In the genomic region with DNA sequence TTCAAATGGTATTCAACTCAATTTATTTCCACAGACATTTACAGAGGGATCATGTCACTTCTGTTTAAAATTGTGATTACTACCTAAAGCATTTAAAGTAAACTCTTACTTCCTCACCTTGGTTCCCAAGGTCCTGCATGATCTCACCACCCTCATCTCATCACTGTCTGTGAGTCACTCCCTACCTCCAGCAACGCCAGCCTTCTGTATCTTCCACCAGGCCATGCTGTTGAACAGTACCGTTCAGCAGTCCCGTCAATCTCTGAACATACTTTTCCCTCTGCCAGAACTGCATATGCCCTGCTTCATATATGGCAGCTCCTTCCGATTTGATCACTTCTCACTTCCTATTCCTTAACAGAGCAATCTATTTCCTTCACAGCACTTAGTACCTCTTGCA, we compare ENCODE assay signal across 14 cellular contexts. TPM values are rescaled to one million over a fixed set of nuclear protein-coding genes. Genes with fewer than 3 reads are reported as not detected.
DNase-seq lines count a peak whose midpoint lies in the region; ATAC-seq and TF ChIP-seq lines count a peak whose summit lies in the region.
"Had no signal": no experiment of that assay in that cellular context is flagged by ENCODE, and none has a peak within 500 bp of the region (broad histone marks: within the 10 kb centered on the region; RNA-seq: fewer than 3 reads in every experiment).

No MANE protein-coding gene starts in this region.

- no peak for TF ChIP-seq CTCF in IMR-90 (conservative IDR thresholded peaks at IDR 0.05; ENCODE audit: low read depth, low read length)
- no peak for TF ChIP-seq CTCF in astrocyte of the spinal cord (IDR thresholded peaks at IDR 0.05; ENCODE audit: low read depth, low read length)

- no peak overlapping the region for H3K14ac ChIP-seq in IMR-90 (replicated peaks; ENCODE audit: low read depth, low read length)

- peak overlapping the region; percentile 21 to 97 (median 57) for H3K27ac Mint-ChIP-seq in naive thymus-derived CD8-positive, alpha-beta T cell

- peaks cover 8% of the 10 kb centered on the region; the same call in 1 of the 2 replicates for H4K20me1 ChIP-seq in IMR-90 (ENCODE audit: insufficient read depth, low read length)

- no peaks in the 10 kb centered on the region for H3K9me3 ChIP-seq in IMR-90 (ENCODE audit: control insufficient read depth, insufficient read depth, low read length)
- H3K9me3 ChIP-seq: left lung, right atrium auricular region had no signal

- no peak overlapping the region for H3K4me3 ChIP-seq in IMR-90 (ENCODE audit: insufficient read depth, low read depth, low read length)
- H3K4me3 ChIP-seq in astrocyte of the spinal cord (ENCODE audit: low read depth, low read length), result no peak overlapping the region
- H3K4me3 ChIP-seq: right atrium auricular region had no signal

- no peaks in the 10 kb centered on the region for H3K9me3 Mint-ChIP-seq in naive thymus-derived CD8-positive, alpha-beta T cell

- BruUV-seq in IMR-90 (replicated peaks; lab: Mats Ljungman, UMichigan), result no TSS peak

- peaks cover 6% of the 10 kb centered on the region for H3K36me3 ChIP-seq in IMR-90 (ENCODE audit: control insufficient read depth, insufficient read depth, low read length)

- peak overlapping the region; percentile 80 to 99 (median 96) for H3K4me3 Mint-ChIP-seq in naive thymus-derived CD8-positive, alpha-beta T cell

- POLR2A ChIA-PET in IMR-90 (lab: Charles Lee; ENCODE audit: unreplicated experiment), result no interaction called here
- POLR2A ChIA-PET in naive thymus-derived CD8-positive, alpha-beta T cell (lab: Charles Lee), result interaction anchor here (1.0 to 1.1 kb wide), 2 partner anchors 333 to 885 kb away, joined by 3 read pairs; partner anchors contain the start of gene NAT10

- H4K91ac ChIP-seq in IMR-90 (ENCODE audit: insufficient read depth, low read depth, low read length), result no peak overlapping the region

- intact Hi-C loops in IMR-90 (cut with micrococcal nuclease), result no loop called here

- H3K4me2 ChIP-seq in IMR-90 (ENCODE audit: low read depth, low read length), result no peak overlapping the region

- no peak overlapping the region for H2AK9ac ChIP-seq in IMR-90 (replicated peaks; ENCODE audit: low read depth, low read length, poor library complexity)

- H3K9me1 ChIP-seq in IMR-90 (ENCODE audit: insufficient read depth, low read length), result peaks cover 14% of the 10 kb centered on the region

- no peak overlapping the region for H3K23ac ChIP-seq in IMR-90 (ENCODE audit: low read depth, low read length)

- H4K8ac ChIP-seq in IMR-90 (ENCODE audit: low read depth in 2 of 2, low read length in 2 of 2), result no peak overlapping the region

- H3K4me1 Mint-ChIP-seq in naive thymus-derived CD8-positive, alpha-beta T cell, result peaks cover 32 to 56% (median 43%) of the 10 kb centered on the region in 4 donors

- no peak overlapping the region for H2AFZ ChIP-seq in IMR-90 (replicated peaks; ENCODE audit: low read length, poor library complexity)

- 86% methylated on average over 4 of the region's 4 CpGs; no CpG with 5 or more reads in 1 of the 2 experiments for WGBS in IMR-90 (ENCODE audit: extremely low coverage in 2 of 2, insufficient read length in 1 of 2), 2 experiments

- H3K79me1 ChIP-seq in IMR-90 (ENCODE audit: low read depth in 1 of 2, low read length in 2 of 2), result peaks cover 15 to 27% of the 10 kb centered on the region in 2 experiments

- H3K27me3 ChIP-seq in IMR-90 (ENCODE audit: control insufficient read depth, insufficient read depth, low read length), result no peaks in the 10 kb centered on the region
- H3K27me3 ChIP-seq: right atrium auricular region had no signal

- H3K27me3 Mint-ChIP-seq in naive thymus-derived CD8-positive, alpha-beta T cell, result peaks cover 0 to 4% (median 0%) of the 10 kb centered on the region in 5 donors

- no peak overlapping the region for H2BK120ac ChIP-seq in IMR-90 (ENCODE audit: low read depth, low read length)

- ATAC-seq in IMR-90 (ENCODE audit: low read depth) (no peak), GM19395 (IDR thresholded peaks at IDR 0.05; ENCODE audit: unreplicated experiment) (no peak)
- ATAC-seq in naive thymus-derived CD8-positive, alpha-beta T cell, result no peak
- ATAC-seq: left lung had no signal

- H4K5ac ChIP-seq in IMR-90 (ENCODE audit: low read depth, low read length), result no peak overlapping the region

- H3K18ac ChIP-seq in IMR-90 (ENCODE audit: low read depth, low read length), result no peak overlapping the region

- no peak for TF ChIP-seq RAD21 in IMR-90 (IDR thresholded peaks at IDR 0.05; ENCODE audit: low read length)

- H2BK15ac ChIP-seq in IMR-90 (ENCODE audit: low read depth, low read length), result no peak overlapping the region

- H2BK20ac ChIP-seq in IMR-90 (ENCODE audit: low read depth, low read length), result no peak overlapping the region

- H3K4me1 ChIP-seq in IMR-90 (ENCODE audit: control insufficient read depth, insufficient read depth, low read length), result peaks cover 7% of the 10 kb centered on the region

- dilution Hi-C loops in IMR-90 (cut with HindIII; ENCODE audit: low sequenced_read_pairs, unreplicated experiment), result no loop called here

- DNase-seq in SIG-M5 treated with dmso at 0.1 percent for 504 hours (lab: John Stamatoyannopoulos, UW; ENCODE audit: unreplicated experiment) (peak; percentile 28), SIG-M5 (lab: John Stamatoyannopoulos, UW) (no peak), IMR-90 (peak; percentile 23), astrocyte of the spinal cord (ENCODE audit: low read depth, low spot score) (peak; percentile 9), HCEC 1CT (no peak), NCI-H146 treated with DMSO at 0.1 percent for 48 hours (lab: John Stamatoyannopoulos, UW; ENCODE audit: unreplicated experiment) (no peak)
- DNase-seq in naive thymus-derived CD8-positive, alpha-beta T cell, result no peak
- DNase-seq: activated CD4-positive, CD25-positive, alpha-beta regulatory T cell; left lung; NCI-H1092; OCI-M1 had no signal

- H2AK5ac ChIP-seq in IMR-90 (ENCODE audit: low read depth, low read length), result no peak overlapping the region; the same call in 1 of the 2 replicates

- CTCF ChIA-PET in IMR-90 (lab: Yijun Ruan, JAX), result interaction anchor here (1.2 kb wide), 1 partner anchor 57 kb away, joined by 3 read pairs; no protein-coding TSS in a partner anchor

- in situ Hi-C loops in IMR-90 (cut with MboI; ENCODE audit: low sequenced_read_pairs) (no loop called here), astrocyte of the spinal cord (cut with HindIII; ENCODE audit: low sequenced_read_pairs) (no loop called here)

- H3K56ac ChIP-seq in IMR-90 (ENCODE audit: extremely low read depth, insufficient read depth, low read length), result no peak overlapping the region

- H3K4ac ChIP-seq in IMR-90 (ENCODE audit: low read depth, low read length), result no peak overlapping the region

- no peak overlapping the region for H2BK5ac ChIP-seq in IMR-90 (ENCODE audit: low read depth, low read length, poor library complexity, severe bottlenecking)

- H3K9ac ChIP-seq in IMR-90 (ENCODE audit: low read depth, low read length), result no peak overlapping the region

- peaks cover 0 to 38% (median 13%) of the 10 kb centered on the region in 3 donors for H3K36me3 Mint-ChIP-seq in naive thymus-derived CD8-positive, alpha-beta T cell

- TF ChIP-seq POLR2A in IMR-90 (IDR thresholded peaks at IDR 0.05; ENCODE audit: low read depth, low read length), result no peak

- H3K27ac ChIP-seq in IMR-90 (ENCODE audit: insufficient read depth, low read length), result no peak overlapping the region
- H3K27ac ChIP-seq: 22Rv1, left lung, right atrium auricular region had no signal

TF ChIP-seq in IMR-90, 13 proteins besides CTCF, POLR2A, EP300 and RAD21 (continues in another document):
- TF ChIP-seq SMC3 (IDR thresholded peaks at IDR 0.05; ENCODE audit: low read depth, low read length), result no peak
- TF ChIP-seq CHD1 (IDR thresholded peaks at IDR 0.05; ENCODE audit: low read depth, low read length), result no peak
- TF ChIP-seq BHLHE40 (IDR thresholded peaks at IDR 0.05; ENCODE audit: low read depth, low read length), result no peak
- TF ChIP-seq, protein P1, sequence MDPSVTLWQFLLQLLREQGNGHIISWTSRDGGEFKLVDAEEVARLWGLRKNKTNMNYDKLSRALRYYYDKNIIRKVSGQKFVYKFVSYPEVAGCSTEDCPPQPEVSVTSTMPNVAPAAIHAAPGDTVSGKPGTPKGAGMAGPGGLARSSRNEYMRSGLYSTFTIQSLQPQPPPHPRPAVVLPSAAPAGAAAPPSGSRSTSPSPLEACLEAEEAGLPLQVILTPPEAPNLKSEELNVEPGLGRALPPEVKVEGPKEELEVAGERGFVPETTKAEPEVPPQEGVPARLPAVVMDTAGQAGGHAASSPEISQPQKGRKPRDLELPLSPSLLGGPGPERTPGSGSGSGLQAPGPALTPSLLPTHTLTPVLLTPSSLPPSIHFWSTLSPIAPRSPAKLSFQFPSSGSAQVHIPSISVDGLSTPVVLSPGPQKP (IDR thresholded peaks at IDR 0.05; ENCODE audit: borderline replicate concordance, low read depth, low read length), result no peak
- TF ChIP-seq MXI1 (IDR thresholded peaks at IDR 0.05; ENCODE audit: borderline replicate concordance, low read depth, low read length), result no peak
- no peak for TF ChIP-seq RFX5 (IDR thresholded peaks at IDR 0.05; ENCODE audit: low read depth, low read length)
- TF ChIP-seq FOS (IDR thresholded peaks at IDR 0.05; ENCODE audit: low read depth, low read length), result no peak
- TF ChIP-seq RCOR1 (IDR thresholded peaks at IDR 0.05; ENCODE audit: insufficient replicate concordance, low read length), result no peak
- no peak for TF ChIP-seq USF2 (IDR thresholded peaks at IDR 0.05; ENCODE audit: low read depth, low read length)
- no peak for TF ChIP-seq MAFK (IDR thresholded peaks at IDR 0.05; ENCODE audit: low read depth, low read length)

RNA-seq across cellular contexts. Expression of gene FBXO3, which starts 2.0 kb away (rescaled TPM):
- 51.1 and 65.3 TPM in 2 replicates for total RNA-seq in IMR-90 (2012; rRNA removed)
- 17.7 and 26.2 TPM in 2 replicates for polyA plus RNA-seq in IMR-90 (2012; rRNA removed)
- 8.7 and 11.8 TPM in 2 replicates for polyA plus RNA-seq in IMR-90 (2012; cell fraction: cytosol; rRNA removed)
- 3.5 and 32.2 TPM in 2 replicates for polyA plus RNA-seq in IMR-90 (2012; cell fraction: nucleus; rRNA removed; ENCODE audit: low replicate concordance)
- 10 to 100 TPM; 49.4 to 52.1 TPM for total RNA-seq in naive thymus-derived CD8-positive, alpha-beta T cell
- polyA plus RNA-seq in naive thymus-derived CD8-positive, alpha-beta T cell, result 10 to 100 TPM; 23.6 to 25.5 (median 25.2) TPM

RNA-seq across cellular contexts. Expression of gene CD59, which starts 36.1 kb away (rescaled TPM):
- total RNA-seq in IMR-90 (2012; rRNA removed), result 637 and 765 TPM in 2 replicates
- 1,066 and 1,140 TPM in 2 replicates for polyA plus RNA-seq in IMR-90 (2012; rRNA removed)
- 293 and 869 TPM in 2 replicates for polyA plus RNA-seq in IMR-90 (2012; cell fraction: cytosol; rRNA removed)
- 63.7 and 319 TPM in 2 replicates for polyA plus RNA-seq in IMR-90 (2012; cell fraction: nucleus; rRNA removed; ENCODE audit: low replicate concordance)
- total RNA-seq in naive thymus-derived CD8-positive, alpha-beta T cell, result 10 to 100 TPM; 59.0 to 66.8 TPM
- polyA plus RNA-seq in naive thymus-derived CD8-positive, alpha-beta T cell, result 10 to 100 TPM; 36.2 to 53.7 (median 47.5) TPM

Comparison
In these comparisons a context has a peak if more than half of its experiments do, and no peak if none do; other contexts are left out.
1. DNase-seq: peak in SIG-M5 treated with dmso at 0.1 percent for 504 hours (single experiment), IMR-90 (single experiment) and astrocyte of the spinal cord (single experiment); none in SIG-M5 (single experiment), naive thymus-derived CD8-positive, alpha-beta T cell (0 of 10), HCEC 1CT (single experiment) and NCI-H146 treated with DMSO at 0.1 percent for 48 hours (single experiment).